Comparison of ENCODE assay signal across 15 cellular contexts in genomic region chr7:149197675-149198074, GRCh38. TPM values are rescaled to one million over a fixed set of nuclear protein-coding genes. Genes with fewer than 3 reads are reported as not detected.
DNase-seq lines count a peak whose midpoint lies in the region; FAIRE-seq and TF ChIP-seq lines count a peak whose summit lies in the region.
"Had no signal": no experiment of that assay in that cellular context is flagged by ENCODE, and none has a peak within 500 bp of the region (broad histone marks: within the 10 kb centered on the region; RNA-seq: fewer than 3 reads in every experiment).

No MANE protein-coding gene starts in this region.

- H3K27ac ChIP-seq in dorsolateral prefrontal cortex (no peak overlapping the region), small intestine (ENCODE audit: low read depth in 1 of 2, low read length in 1 of 2) (no peak overlapping the region)
- H3K27ac ChIP-seq: ovary had no signal

- peaks cover 20% of the 10 kb centered on the region for H3K36me3 Mint-ChIP-seq in activated naive CD4-positive, alpha-beta T cell treated with anti-CD3 and anti-CD28 coated beads, Interleukin-2, amount 50 U/mL, for 24 hours
- H3K36me3 Mint-ChIP-seq in activated T-helper 1 cell treated with anti-CD3 and anti-CD28 coated beads, Interleukin-12 subunit alpha, Interleukin-12 subunit beta, Interleukin-2, Interleukin-4 antibody, amounts not matched to agents 30 ng/mL and 10 ng/mL and 1 ng/mL, durations not matched to agents 14 hours and 24 hours and 36 hours (ENCODE audit: low read depth) = peaks cover 36% of the 10 kb centered on the region
- H3K36me3 Mint-ChIP-seq in immature natural killer cell = peaks cover 23 to 26% (median 25%) of the 10 kb centered on the region in 3 donors

- H3K27me3 ChIP-seq in dorsolateral prefrontal cortex (no peaks in the 10 kb centered on the region), small intestine (ENCODE audit: control insufficient read depth in 2 of 2, insufficient read depth in 2 of 2, low read length in 2 of 2) (no peaks in the 10 kb centered on the region)
- H3K27me3 ChIP-seq: ovary had no signal

- intact Hi-C loops in activated T-helper 1 cell treated with anti-CD3 and anti-CD28 coated beads, Interleukin-12 subunit alpha, Interleukin-12 subunit beta, Interleukin-2, Interleukin-4 antibody, amounts not matched to agents 30 ng/mL and 10 ng/mL and 1 ng/mL, durations not matched to agents 14 hours and 24 hours and 36 hours (cut with micrococcal nuclease) = loop anchor here (2.0 to 10.0 kb wide), 6 partner anchors 13 to 427 kb away; partner anchors contain the start of genes ZNF212, ZNF746 and ZNF783
- intact Hi-C loops in dorsolateral prefrontal cortex (cut with DNase I) = loop anchor here (2.0 to 10.0 kb wide), 3 partner anchors 40 to 53 kb away; partner anchors contain the start of genes ZNF212 (in 1 of the 2) and ZNF398 (in 1 of the 2)

- no peak overlapping the region for H3K27ac Mint-ChIP-seq in activated naive CD4-positive, alpha-beta T cell treated with anti-CD3 and anti-CD28 coated beads, Interleukin-2, amount 50 U/mL, for 24 hours
- H3K27ac Mint-ChIP-seq in activated T-helper 1 cell treated with anti-CD3 and anti-CD28 coated beads, Interleukin-12 subunit alpha, Interleukin-12 subunit beta, Interleukin-2, Interleukin-4 antibody, amounts not matched to agents 30 ng/mL and 10 ng/mL and 1 ng/mL, durations not matched to agents 14 hours and 24 hours and 36 hours = peak overlapping the region; percentile 70
- H3K27ac Mint-ChIP-seq in immature natural killer cell = peak overlapping the region in 2 of 6 donors; percentile 49 to 58

- no peaks in the 10 kb centered on the region for H3K9me3 ChIP-seq in small intestine (ENCODE audit: control insufficient read depth, low read depth)
- H3K9me3 ChIP-seq: ovary had no signal

- peaks cover 43% of the 10 kb centered on the region for H3K4me1 Mint-ChIP-seq in activated naive CD4-positive, alpha-beta T cell treated with anti-CD3 and anti-CD28 coated beads, Interleukin-2, amount 50 U/mL, for 24 hours
- H3K4me1 Mint-ChIP-seq in activated T-helper 1 cell treated with anti-CD3 and anti-CD28 coated beads, Interleukin-12 subunit alpha, Interleukin-12 subunit beta, Interleukin-2, Interleukin-4 antibody, amounts not matched to agents 30 ng/mL and 10 ng/mL and 1 ng/mL, durations not matched to agents 14 hours and 24 hours and 36 hours (ENCODE audit: low read depth) = peaks cover 54% of the 10 kb centered on the region
- H3K4me1 Mint-ChIP-seq in immature natural killer cell = peaks cover 35 to 51% of the 10 kb centered on the region in 2 donors

- no peak for DNase-seq in activated naive CD4-positive, alpha-beta T cell treated with Interleukin-2 at 50 U/mL for 16 hours
- DNase-seq in activated T-helper 1 cell treated with anti-CD3 and anti-CD28 coated beads, Interleukin-12 subunit alpha, Interleukin-12 subunit beta, Interleukin-2, Interleukin-4 antibody, amounts not matched to agents 30 ng/mL and 10 ng/mL and 1 ng/mL, durations not matched to agents 14 hours and 24 hours and 36 hours (ENCODE audit: low spot score) = no peak
- DNase-seq in immature natural killer cell (no peak), dorsolateral prefrontal cortex (no peak), SKM-1 (lab: John Stamatoyannopoulos, UW; ENCODE audit: unreplicated experiment) (no peak), small intestine (no peak), NAMALWA (ENCODE audit: low spot score) (no peak)
- DNase-seq: AML-193; mesenchymal stem cell; NCI-H2107; NCI-H82; ovary; stimulated activated CD4-positive, alpha-beta T cell treated with anti-CD3 and anti-CD28 coated beads, Interleukin-12 subunit alpha, Interleukin-12 subunit beta, amount 100 ng/mL, for 4 hours had no signal

- H3K36me3 ChIP-seq in small intestine (ENCODE audit: control insufficient read depth in 2 of 2, insufficient read depth in 2 of 2, low read length in 2 of 2) = peaks cover 17 to 18% of the 10 kb centered on the region in 2 donors
- H3K36me3 ChIP-seq: ovary had no signal

- H3K4me1 ChIP-seq in small intestine (ENCODE audit: control insufficient read depth in 2 of 2, insufficient read depth in 1 of 2, low read depth in 1 of 2, low read length in 1 of 2) = peaks cover 0 to 5% of the 10 kb centered on the region in 2 donors

- no peaks in the 10 kb centered on the region for H3K27me3 Mint-ChIP-seq in activated naive CD4-positive, alpha-beta T cell treated with anti-CD3 and anti-CD28 coated beads, Interleukin-2, amount 50 U/mL, for 24 hours
- no peaks in the 10 kb centered on the region for H3K27me3 Mint-ChIP-seq in activated T-helper 1 cell treated with anti-CD3 and anti-CD28 coated beads, Interleukin-12 subunit alpha, Interleukin-12 subunit beta, Interleukin-2, Interleukin-4 antibody, amounts not matched to agents 30 ng/mL and 10 ng/mL and 1 ng/mL, durations not matched to agents 14 hours and 24 hours and 36 hours (ENCODE audit: insufficient read depth)
- peaks cover 3 to 4% (median 4%) of the 10 kb centered on the region in 3 donors for H3K27me3 Mint-ChIP-seq in immature natural killer cell (ENCODE audit: low read depth in 3 of 3)

- peak overlapping the region in 5 of 59 donors; percentile 79 to 90 (median 81) for H3K4me3 ChIP-seq in dorsolateral prefrontal cortex
- H3K4me3 ChIP-seq in small intestine (ENCODE audit: low read depth in 1 of 2, low read length in 2 of 2) = no peak overlapping the region
- H3K4me3 ChIP-seq: ovary had no signal

- H3K4me3 Mint-ChIP-seq in activated naive CD4-positive, alpha-beta T cell treated with anti-CD3 and anti-CD28 coated beads, Interleukin-2, amount 50 U/mL, for 24 hours = peak overlapping the region; percentile 93
- H3K4me3 Mint-ChIP-seq in activated T-helper 1 cell treated with anti-CD3 and anti-CD28 coated beads, Interleukin-12 subunit alpha, Interleukin-12 subunit beta, Interleukin-2, Interleukin-4 antibody, amounts not matched to agents 30 ng/mL and 10 ng/mL and 1 ng/mL, durations not matched to agents 14 hours and 24 hours and 36 hours = peak overlapping the region; percentile 90
- H3K4me3 Mint-ChIP-seq in immature natural killer cell = peak overlapping the region in 3 of 5 donors; percentile 13 to 88 (median 85)

- TF ChIP-seq CTCF in dorsolateral prefrontal cortex (IDR thresholded peaks at IDR 0.05 in 54 of 56, conservative IDR thresholded peaks at IDR 0.05 in 2 of 56; ENCODE audit: low read depth in 1 of 56, partially characterized antibody in 56 of 56) = no peak

- WGBS in small intestine, 3 donors = 67 to 83% (median 71%) methylated on average over 4 of the region's 4 CpGs

- no peaks in the 10 kb centered on the region for H3K9me3 Mint-ChIP-seq in activated naive CD4-positive, alpha-beta T cell treated with anti-CD3 and anti-CD28 coated beads, Interleukin-2, amount 50 U/mL, for 24 hours
- H3K9me3 Mint-ChIP-seq in activated T-helper 1 cell treated with anti-CD3 and anti-CD28 coated beads, Interleukin-12 subunit alpha, Interleukin-12 subunit beta, Interleukin-2, Interleukin-4 antibody, amounts not matched to agents 30 ng/mL and 10 ng/mL and 1 ng/mL, durations not matched to agents 14 hours and 24 hours and 36 hours = no peaks in the 10 kb centered on the region
- no peaks in the 10 kb centered on the region for H3K9me3 Mint-ChIP-seq in immature natural killer cell

- no peak for FAIRE-seq in small intestine (lab: Jason Lieb, UNC)
- FAIRE-seq: TTC549 had no signal

RNA-seq across cellular contexts. Expression of gene ZNF282, which starts 2.3 kb away (rescaled TPM):
- 49.4 and 55.8 TPM in 2 replicates for total RNA-seq in activated T-helper 1 cell treated with anti-CD3 and anti-CD28 coated beads, Interleukin-12 subunit alpha, Interleukin-12 subunit beta, Interleukin-2, Interleukin-4 antibody, amounts not matched to agents 30 ng/mL and 10 ng/mL and 1 ng/mL, durations not matched to agents 14 hours and 24 hours and 36 hours
- polyA plus RNA-seq in immature natural killer cell = 1 to 10 TPM in 2 of 3 donors, under 1 TPM in 1; 0.54 to 2.3 (median 1.2) TPM
- total RNA-seq in dorsolateral prefrontal cortex = 10 to 100 TPM; 14.8 to 29.7 (median 20.7) TPM
- polyA plus RNA-seq in small intestine = 10 to 100 TPM; 11.1 to 16.5 (median 14.1) TPM

RNA-seq across cellular contexts. Expression of gene ZNF212, which starts 41.8 kb away (rescaled TPM):
- 15.0 and 17.8 TPM in 2 replicates for total RNA-seq in activated T-helper 1 cell treated with anti-CD3 and anti-CD28 coated beads, Interleukin-12 subunit alpha, Interleukin-12 subunit beta, Interleukin-2, Interleukin-4 antibody, amounts not matched to agents 30 ng/mL and 10 ng/mL and 1 ng/mL, durations not matched to agents 14 hours and 24 hours and 36 hours
- polyA plus RNA-seq in immature natural killer cell (10 to 100 TPM in 1 of 3 donors, 1 to 10 TPM in 2; 1.3 to 10.7 (median 3.7) TPM), small intestine (10 to 100 TPM in 2 of 3 donors, 1 to 10 TPM in 1; 9.0 to 17.3 (median 15.9) TPM)
- 10 to 100 TPM in 83 of 120 experiments, 1 to 10 TPM in 37; 7.7 to 14.7 (median 10.7) TPM for total RNA-seq in dorsolateral prefrontal cortex

RNA-seq across cellular contexts. Expression of gene ZNF398, which starts 50.4 kb away (rescaled TPM):
- 14.1 and 14.4 TPM in 2 replicates for total RNA-seq in activated T-helper 1 cell treated with anti-CD3 and anti-CD28 coated beads, Interleukin-12 subunit alpha, Interleukin-12 subunit beta, Interleukin-2, Interleukin-4 antibody, amounts not matched to agents 30 ng/mL and 10 ng/mL and 1 ng/mL, durations not matched to agents 14 hours and 24 hours and 36 hours
- polyA plus RNA-seq in immature natural killer cell (10 to 100 TPM in 1 of 3 donors, 1 to 10 TPM in 2; 1.1 to 18.5 (median 6.8) TPM), small intestine (1 to 10 TPM; 2.2 to 3.6 (median 2.9) TPM)
- total RNA-seq in dorsolateral prefrontal cortex = 10 to 100 TPM; 16.7 to 30.3 (median 24.1) TPM
